In the genomic region with DNA sequence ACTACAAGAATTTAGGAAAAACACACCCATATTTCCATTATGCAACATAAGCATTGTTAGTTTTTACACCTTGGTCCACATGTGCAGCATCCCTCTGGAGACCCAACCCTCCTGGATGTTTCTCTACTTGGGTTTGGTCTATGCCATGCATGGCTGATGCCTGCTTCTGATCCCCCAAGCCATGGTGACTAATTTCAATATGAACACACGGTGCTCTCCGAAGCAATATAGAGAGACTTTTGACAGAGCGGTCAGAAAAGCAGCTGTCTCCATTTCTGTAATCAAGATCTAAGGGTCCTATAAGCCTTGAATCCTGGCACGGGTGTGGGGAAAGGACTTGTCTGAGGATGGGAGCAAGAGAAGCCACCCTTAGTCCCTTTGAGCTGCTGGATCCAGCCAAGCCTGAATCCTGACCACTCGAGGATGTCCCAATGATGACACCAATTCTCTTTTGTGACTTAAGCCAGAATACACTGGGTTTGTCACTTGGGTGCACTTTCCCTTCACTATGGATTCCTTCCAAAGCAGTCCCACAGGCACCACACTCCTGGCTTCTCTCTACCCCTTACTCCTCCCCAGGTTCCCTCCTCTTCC, we compare ENCODE assay signal across 17 cellular contexts.
DNase-seq lines count a peak whose midpoint lies in the region; ATAC-seq and TF ChIP-seq lines count a peak whose summit lies in the region.
"Had no signal": no experiment of that assay in that cellular context is flagged by ENCODE, and none has a peak within 500 bp of the region (broad histone marks: within the 10 kb centered on the region; RNA-seq: fewer than 3 reads in every experiment).

No MANE protein-coding gene starts in this region.

- H3K4me3 Mint-ChIP-seq in natural killer cell treated with Interleukin-12 subunit alpha and Interleukin-12 subunit beta and Interleukin-15 and Interleukin-18, amount 100 ng/mL, for 72 hours: peak overlapping the region; percentile 83
- H3K4me3 Mint-ChIP-seq in natural killer cell (no peak overlapping the region), T-helper 17 cell (no peak overlapping the region)
- H3K4me3 Mint-ChIP-seq in stimulated activated naive B cell treated with anti-CD40 and anti-IgM and Interleukin-4, amounts not matched to agents 10 μg/mL and 1 μg/mL and 100 μg/mL, for 72 hours: no peak overlapping the region
- H3K4me3 Mint-ChIP-seq: memory B cell had no signal

- H3K4me2 ChIP-seq in hepatocyte: no peak overlapping the region

- no peak for TF ChIP-seq POLR2A in vagina (IDR thresholded peaks at IDR 0.05)

- H3K79me2 ChIP-seq in hepatocyte: no peaks in the 10 kb centered on the region

- peak overlapping the region; percentile 85 to 93 for H3K27ac Mint-ChIP-seq in natural killer cell treated with Interleukin-12 subunit alpha and Interleukin-12 subunit beta and Interleukin-15 and Interleukin-18, amount 100 ng/mL, for 72 hours
- H3K27ac Mint-ChIP-seq in natural killer cell (peak overlapping the region in 1 of 2 donors; percentile 21), T-helper 17 cell (peak overlapping the region; percentile 87)
- H3K27ac Mint-ChIP-seq in stimulated activated naive B cell treated with anti-CD40 and anti-IgM and Interleukin-4, amounts not matched to agents 10 μg/mL and 1 μg/mL and 100 μg/mL, for 72 hours: no peak overlapping the region
- H3K27ac Mint-ChIP-seq: memory B cell had no signal

- no peaks in the 10 kb centered on the region for H3K27me3 Mint-ChIP-seq in natural killer cell treated with Interleukin-12 subunit alpha and Interleukin-12 subunit beta and Interleukin-15 and Interleukin-18, amount 100 ng/mL, for 72 hours
- no peaks in the 10 kb centered on the region for H3K27me3 Mint-ChIP-seq in natural killer cell (ENCODE audit: low read depth in 2 of 2)
- no peaks in the 10 kb centered on the region for H3K27me3 Mint-ChIP-seq in T-helper 17 cell
- no peaks in the 10 kb centered on the region for H3K27me3 Mint-ChIP-seq in stimulated activated naive B cell treated with anti-CD40 and anti-IgM and Interleukin-4, amounts not matched to agents 10 μg/mL and 1 μg/mL and 100 μg/mL, for 72 hours

- WGBS in hepatocyte (ENCODE audit: low lambda C conversion rate, missing lambda C conversion rate): 97% methylated on average over 5 of the region's 5 CpGs

- peaks cover 18% of the 10 kb centered on the region for H3K4me1 ChIP-seq in hepatocyte (ENCODE audit: insufficient read depth)
- peaks cover 34% of the 10 kb centered on the region for H3K4me1 ChIP-seq in vagina

- H3K27me3 ChIP-seq in hepatocyte (no peaks in the 10 kb centered on the region), vagina (no peaks in the 10 kb centered on the region)
- H3K27me3 ChIP-seq: neutrophil had no signal

- H2AFZ ChIP-seq in hepatocyte: no peak overlapping the region

- no peaks in the 10 kb centered on the region for H3K9me2 ChIP-seq in hepatocyte (replicated peaks; ENCODE audit: insufficient read depth)

- TF ChIP-seq CTCF in natural killer cell (IDR thresholded peaks at IDR 0.05): no peak
- no peak for TF ChIP-seq CTCF in hepatocyte (IDR thresholded peaks at IDR 0.05; ENCODE audit: poor library complexity)
- no peak for TF ChIP-seq CTCF in vagina (IDR thresholded peaks at IDR 0.05)

- H4K20me1 ChIP-seq in hepatocyte (ENCODE audit: insufficient read depth, poor library complexity, severe bottlenecking): no peaks in the 10 kb centered on the region

- H3K9me3 ChIP-seq in T-helper 17 cell (ENCODE audit: control insufficient read depth, low read length, poor library complexity, severe bottlenecking) (no peaks in the 10 kb centered on the region), hepatocyte (ENCODE audit: low read depth) (no peaks in the 10 kb centered on the region), vagina (no peaks in the 10 kb centered on the region)
- H3K9me3 ChIP-seq: neutrophil had no signal

- DNase-seq in natural killer cell treated with Interleukin-12 subunit alpha and Interleukin-12 subunit beta and Interleukin-15 and Interleukin-18, amount 100 ng/mL, for 72 hours (ENCODE audit: low spot score): no peak
- DNase-seq in natural killer cell: no peak
- no peak for DNase-seq in T-helper 17 cell
- no peak for DNase-seq in hepatocyte (ENCODE audit: low spot score)
- no peak for DNase-seq in vagina (ENCODE audit: extremely low spot score in 2 of 2)
- DNase-seq in hypothalamus (lab: John Stamatoyannopoulos, UW): no peak
- DNase-seq in stimulated activated naive B cell treated with anti-CD40 and anti-IgM and Interleukin-4, amounts not matched to agents 10 μg/mL and 1 μg/mL and 100 μg/mL, for 72 hours: no peak
- no peak for DNase-seq in COLO829 (ENCODE audit: low spot score)
- DNase-seq: activated CD4-positive, alpha-beta T cell treated with anti-CD3 and anti-CD28 coated beads for 1 hour; NCI-H1092 treated with DMSO at 0.1 percent for 48 hours; NCI-H82; stimulated activated naive CD4-positive, alpha-beta T cell; T-helper 9 cell had no signal

- intact Hi-C loops in natural killer cell (cut with micrococcal nuclease) (no loop called here), vagina (cut with DNase I) (no loop called here)

- H3K4me3 ChIP-seq in hepatocyte: no peak overlapping the region
- no peak overlapping the region for H3K4me3 ChIP-seq in vagina
- H3K4me3 ChIP-seq: K562 had no signal

- H3K27ac ChIP-seq in hepatocyte (peak overlapping the region; percentile 97), vagina (peak overlapping the region; percentile 20)
- H3K27ac ChIP-seq: neutrophil had no signal

- H3K36me3 Mint-ChIP-seq in natural killer cell treated with Interleukin-12 subunit alpha and Interleukin-12 subunit beta and Interleukin-15 and Interleukin-18, amount 100 ng/mL, for 72 hours: no peaks in the 10 kb centered on the region
- H3K36me3 Mint-ChIP-seq in natural killer cell: no peaks in the 10 kb centered on the region
- H3K36me3 Mint-ChIP-seq in T-helper 17 cell (ENCODE audit: low read depth): no peaks in the 10 kb centered on the region
- H3K36me3 Mint-ChIP-seq in stimulated activated naive B cell treated with anti-CD40 and anti-IgM and Interleukin-4, amounts not matched to agents 10 μg/mL and 1 μg/mL and 100 μg/mL, for 72 hours: peaks cover 25 to 49% of the 10 kb centered on the region in 2 donors
- H3K36me3 Mint-ChIP-seq: memory B cell had no signal

- no peaks in the 10 kb centered on the region for H3K9me3 Mint-ChIP-seq in natural killer cell treated with Interleukin-12 subunit alpha and Interleukin-12 subunit beta and Interleukin-15 and Interleukin-18, amount 100 ng/mL, for 72 hours
- H3K9me3 Mint-ChIP-seq in natural killer cell: no peaks in the 10 kb centered on the region
- peaks cover 0 to 3% of the 10 kb centered on the region in 2 donors for H3K9me3 Mint-ChIP-seq in stimulated activated naive B cell treated with anti-CD40 and anti-IgM and Interleukin-4, amounts not matched to agents 10 μg/mL and 1 μg/mL and 100 μg/mL, for 72 hours

- ATAC-seq in natural killer cell treated with Interleukin-12 subunit alpha and Interleukin-12 subunit beta and Interleukin-15 and Interleukin-18, amount 100 ng/mL, for 72 hours: peak in 1 of 2 donors; percentile 11
- ATAC-seq in natural killer cell (no peak), T-helper 17 cell (no peak)
- no peak for ATAC-seq in stimulated activated naive B cell treated with anti-CD40 and anti-IgM and Interleukin-4, amounts not matched to agents 10 μg/mL and 1 μg/mL and 100 μg/mL, for 72 hours (replicated peaks)
- ATAC-seq: K562, Right ventricle myocardium inferior had no signal

- peaks cover 19 to 24% of the 10 kb centered on the region in 2 donors for H3K4me1 Mint-ChIP-seq in natural killer cell treated with Interleukin-12 subunit alpha and Interleukin-12 subunit beta and Interleukin-15 and Interleukin-18, amount 100 ng/mL, for 72 hours (ENCODE audit: low read depth in 2 of 2)
- H3K4me1 Mint-ChIP-seq in natural killer cell: peaks cover 0 to 5% of the 10 kb centered on the region in 2 donors
- peaks cover 15% of the 10 kb centered on the region for H3K4me1 Mint-ChIP-seq in T-helper 17 cell
- peaks cover 13 to 25% of the 10 kb centered on the region in 2 donors for H3K4me1 Mint-ChIP-seq in stimulated activated naive B cell treated with anti-CD40 and anti-IgM and Interleukin-4, amounts not matched to agents 10 μg/mL and 1 μg/mL and 100 μg/mL, for 72 hours

- no peaks in the 10 kb centered on the region for H3K36me3 ChIP-seq in hepatocyte (replicated peaks; ENCODE audit: insufficient read depth, low read depth)
- peaks cover 0 to 14% of the 10 kb centered on the region in 2 donors for H3K36me3 ChIP-seq in vagina
